Comparison of ENCODE assay signal across 18 cellular contexts in the genomic region with DNA sequence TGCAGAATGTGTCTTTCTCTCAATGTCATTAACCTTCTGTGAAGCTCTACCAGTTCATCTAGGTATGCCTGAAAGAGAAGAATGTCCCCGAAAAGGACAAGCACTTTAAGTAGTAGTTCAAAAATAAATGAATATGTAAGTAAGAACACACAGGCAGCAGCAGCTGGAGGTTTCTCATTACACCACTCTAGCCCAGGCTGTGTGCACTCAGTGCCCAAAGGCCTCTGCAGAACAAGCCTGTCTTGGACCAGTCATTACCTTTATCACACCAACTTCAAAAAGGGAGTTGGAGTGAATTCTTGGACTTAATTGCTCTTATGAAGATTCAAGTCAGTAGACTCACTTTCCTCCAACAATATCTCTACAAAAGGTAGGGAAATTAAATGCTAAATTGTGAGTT.
DNase-seq lines count a peak whose midpoint lies in the region; ATAC-seq and TF ChIP-seq lines count a peak whose summit lies in the region.
"Had no signal": no experiment of that assay in that cellular context is flagged by ENCODE, and none has a peak within 500 bp of the region (broad histone marks: within the 10 kb centered on the region; RNA-seq: fewer than 3 reads in every experiment).

No MANE protein-coding gene starts in this region.

- H3K27ac ChIP-seq in smooth muscle cell (ENCODE audit: low read depth) = peak overlapping the region; percentile 81
- H3K27ac ChIP-seq in effector memory CD4-positive, alpha-beta T cell (ENCODE audit: insufficient read depth, low read length, poor library complexity, severe bottlenecking) = no peak overlapping the region
- H3K27ac ChIP-seq: gastrocnemius medialis had no signal

- H3F3A ChIP-seq in smooth muscle cell (ENCODE audit: low read depth) = peaks cover 22% of the 10 kb centered on the region

- no peaks in the 10 kb centered on the region for H4K20me1 ChIP-seq in smooth muscle cell (ENCODE audit: low read depth)

- H3K9me3 Mint-ChIP-seq in T-helper 1 cell treated with Interleukin-12 subunit alpha and Interleukin-12 subunit beta and Interleukin-4 antibody, amounts not matched to agents 30 μg/mL and 1 μg/mL, for 36 hours = no peaks in the 10 kb centered on the region
- H3K9me3 Mint-ChIP-seq in activated T-helper 1 cell treated with anti-CD3 and anti-CD28 coated beads, Interleukin-12 subunit alpha, Interleukin-12 subunit beta, Interleukin-2, Interleukin-4 antibody, amounts not matched to agents 30 ng/mL and 10 ng/mL and 1 ng/mL, durations not matched to agents 14 hours and 24 hours and 36 hours = no peaks in the 10 kb centered on the region
- H3K9me3 Mint-ChIP-seq: neural crest cell had no signal

- ATAC-seq in HG02678 (IDR thresholded peaks at IDR 0.05; ENCODE audit: unreplicated experiment) (peak; percentile 44), GM21447 (IDR thresholded peaks at IDR 0.05; ENCODE audit: unreplicated experiment) (no peak)

- H3K9ac ChIP-seq in smooth muscle cell (ENCODE audit: low read depth) = no peak overlapping the region

- peaks cover 26% of the 10 kb centered on the region for H3K4me1 ChIP-seq in smooth muscle cell (ENCODE audit: low read depth)
- H3K4me1 ChIP-seq in effector memory CD4-positive, alpha-beta T cell (ENCODE audit: control insufficient read depth, insufficient read depth, low read length, poor library complexity, severe bottlenecking) = no peaks in the 10 kb centered on the region

- H3K36me3 Mint-ChIP-seq in T-helper 1 cell treated with Interleukin-12 subunit alpha and Interleukin-12 subunit beta and Interleukin-4 antibody, amounts not matched to agents 30 μg/mL and 1 μg/mL, for 36 hours (ENCODE audit: low read depth) = peaks cover 41% of the 10 kb centered on the region
- peaks cover 44% of the 10 kb centered on the region for H3K36me3 Mint-ChIP-seq in activated T-helper 1 cell treated with anti-CD3 and anti-CD28 coated beads, Interleukin-12 subunit alpha, Interleukin-12 subunit beta, Interleukin-2, Interleukin-4 antibody, amounts not matched to agents 30 ng/mL and 10 ng/mL and 1 ng/mL, durations not matched to agents 14 hours and 24 hours and 36 hours (ENCODE audit: low read depth)

- TF ChIP-seq CTCF in smooth muscle cell (IDR thresholded peaks at IDR 0.05; ENCODE audit: borderline replicate concordance, insufficient read depth, poor library complexity, severe bottlenecking) = no peak

- no peaks in the 10 kb centered on the region for H3K36me3 ChIP-seq in smooth muscle cell (ENCODE audit: low read depth)
- H3K36me3 ChIP-seq in effector memory CD4-positive, alpha-beta T cell (ENCODE audit: control insufficient read depth, insufficient read depth, low read length) = peaks cover 9% of the 10 kb centered on the region
- H3K36me3 ChIP-seq: gastrocnemius medialis had no signal

- H3K27me3 ChIP-seq in smooth muscle cell (ENCODE audit: low read depth) = no peaks in the 10 kb centered on the region
- no peaks in the 10 kb centered on the region for H3K27me3 ChIP-seq in effector memory CD4-positive, alpha-beta T cell (replicated peaks; ENCODE audit: control insufficient read depth, insufficient read depth, low read length, poor library complexity, severe bottlenecking)
- H3K27me3 ChIP-seq: gastrocnemius medialis had no signal

- intact Hi-C loops in activated T-helper 1 cell treated with anti-CD3 and anti-CD28 coated beads, Interleukin-12 subunit alpha, Interleukin-12 subunit beta, Interleukin-2, Interleukin-4 antibody, amounts not matched to agents 30 ng/mL and 10 ng/mL and 1 ng/mL, durations not matched to agents 14 hours and 24 hours and 36 hours (cut with micrococcal nuclease) = no loop called here

- no peak overlapping the region for H2AFZ ChIP-seq in smooth muscle cell (ENCODE audit: low read depth)

- WGBS in smooth muscle cell (ENCODE audit: low lambda C conversion rate) = 83% methylated on average over 1 of the region's 1 CpG

- no peak for DNase-seq in T-helper 1 cell
- no peak for DNase-seq in activated T-helper 1 cell treated with anti-CD3 and anti-CD28 coated beads, Interleukin-12 subunit alpha, Interleukin-12 subunit beta, Interleukin-2, Interleukin-4 antibody, amounts not matched to agents 30 ng/mL and 10 ng/mL and 1 ng/mL, durations not matched to agents 14 hours and 24 hours and 36 hours (ENCODE audit: low spot score)
- DNase-seq in smooth muscle cell (lab: John Stamatoyannopoulos, UW; ENCODE audit: unreplicated experiment) = no peak
- no peak for DNase-seq in effector memory CD4-positive, alpha-beta T cell
- DNase-seq in dermis blood vessel endothelial cell = no peak
- DNase-seq: activated CD4-positive, alpha-beta T cell treated with anti-CD3 and anti-CD28 coated beads for 4 hours; activated T-cell treated with anti-CD3 and anti-CD28 coated beads for 4 hours; cerebellar nuclear complex; gastrocnemius medialis; H7; NCI-H1930; NCI-H774; stimulated activated CD4-positive, alpha-beta T cell treated with anti-CD3 and anti-CD28 coated beads, Interleukin-1b, Interleukin-23, amount 100 ng/mL, for 48 hours; T-helper 2 cell had no signal

- H3K27me3 Mint-ChIP-seq in T-helper 1 cell treated with Interleukin-12 subunit alpha and Interleukin-12 subunit beta and Interleukin-4 antibody, amounts not matched to agents 30 μg/mL and 1 μg/mL, for 36 hours (ENCODE audit: low read depth) = no peaks in the 10 kb centered on the region
- no peaks in the 10 kb centered on the region for H3K27me3 Mint-ChIP-seq in activated T-helper 1 cell treated with anti-CD3 and anti-CD28 coated beads, Interleukin-12 subunit alpha, Interleukin-12 subunit beta, Interleukin-2, Interleukin-4 antibody, amounts not matched to agents 30 ng/mL and 10 ng/mL and 1 ng/mL, durations not matched to agents 14 hours and 24 hours and 36 hours (ENCODE audit: insufficient read depth)

- H3K4me2 ChIP-seq in smooth muscle cell = peak overlapping the region; percentile 71

- H3K27ac Mint-ChIP-seq in T-helper 1 cell treated with Interleukin-12 subunit alpha and Interleukin-12 subunit beta and Interleukin-4 antibody, amounts not matched to agents 30 μg/mL and 1 μg/mL, for 36 hours = peak overlapping the region; percentile 60
- peak overlapping the region; percentile 57 for H3K27ac Mint-ChIP-seq in activated T-helper 1 cell treated with anti-CD3 and anti-CD28 coated beads, Interleukin-12 subunit alpha, Interleukin-12 subunit beta, Interleukin-2, Interleukin-4 antibody, amounts not matched to agents 30 ng/mL and 10 ng/mL and 1 ng/mL, durations not matched to agents 14 hours and 24 hours and 36 hours

- H3K4me1 Mint-ChIP-seq in T-helper 1 cell treated with Interleukin-12 subunit alpha and Interleukin-12 subunit beta and Interleukin-4 antibody, amounts not matched to agents 30 μg/mL and 1 μg/mL, for 36 hours (ENCODE audit: low read depth) = peaks cover 60% of the 10 kb centered on the region
- peaks cover 68% of the 10 kb centered on the region for H3K4me1 Mint-ChIP-seq in activated T-helper 1 cell treated with anti-CD3 and anti-CD28 coated beads, Interleukin-12 subunit alpha, Interleukin-12 subunit beta, Interleukin-2, Interleukin-4 antibody, amounts not matched to agents 30 ng/mL and 10 ng/mL and 1 ng/mL, durations not matched to agents 14 hours and 24 hours and 36 hours (ENCODE audit: low read depth)

- H3K9me3 ChIP-seq in smooth muscle cell (replicated peaks; ENCODE audit: low read depth) = no peaks in the 10 kb centered on the region
- no peaks in the 10 kb centered on the region for H3K9me3 ChIP-seq in effector memory CD4-positive, alpha-beta T cell (ENCODE audit: control insufficient read depth, low read length)
- H3K9me3 ChIP-seq: gastrocnemius medialis had no signal

- no peak overlapping the region for H3K4me3 Mint-ChIP-seq in T-helper 1 cell treated with Interleukin-12 subunit alpha and Interleukin-12 subunit beta and Interleukin-4 antibody, amounts not matched to agents 30 μg/mL and 1 μg/mL, for 36 hours
- H3K4me3 Mint-ChIP-seq in activated T-helper 1 cell treated with anti-CD3 and anti-CD28 coated beads, Interleukin-12 subunit alpha, Interleukin-12 subunit beta, Interleukin-2, Interleukin-4 antibody, amounts not matched to agents 30 ng/mL and 10 ng/mL and 1 ng/mL, durations not matched to agents 14 hours and 24 hours and 36 hours = no peak overlapping the region
- H3K4me3 Mint-ChIP-seq: neural crest cell had no signal

- no peaks in the 10 kb centered on the region for H3K79me2 ChIP-seq in smooth muscle cell (ENCODE audit: low read depth)

- no peak overlapping the region for H3K4me3 ChIP-seq in smooth muscle cell
- H3K4me3 ChIP-seq in effector memory CD4-positive, alpha-beta T cell (ENCODE audit: insufficient read depth, low read depth, low read length, poor library complexity, severe bottlenecking) = no peak overlapping the region
- H3K4me3 ChIP-seq: gastrocnemius medialis had no signal
